In genomic region chr5:172216345-172216744, GRCh38 we compare ENCODE assay signal across 20 cellular contexts. TPM values are rescaled to one million over a fixed set of nuclear protein-coding genes. Genes with fewer than 3 reads are reported as not detected.
DNase-seq lines count a peak whose midpoint lies in the region; ATAC-seq, FAIRE-seq and TF ChIP-seq lines count a peak whose summit lies in the region.
"Had no signal": no experiment of that assay in that cellular context is flagged by ENCODE, and none has a peak within 500 bp of the region (broad histone marks: within the 10 kb centered on the region; RNA-seq: fewer than 3 reads in every experiment).

No MANE protein-coding gene starts in this region.

- no peaks in the 10 kb centered on the region for H3K9me3 ChIP-seq in hepatocyte (ENCODE audit: low read depth)
- H3K9me3 ChIP-seq in small intestine (ENCODE audit: control insufficient read depth, low read depth): no peaks in the 10 kb centered on the region
- H3K9me3 ChIP-seq: A549 had no signal

- no peak for TF ChIP-seq CTCF in hepatocyte (IDR thresholded peaks at IDR 0.05; ENCODE audit: poor library complexity)

- 95% methylated on average over 3 of the region's 3 CpGs for WGBS in hepatocyte (ENCODE audit: low lambda C conversion rate, missing lambda C conversion rate)
- WGBS in small intestine, 3 donors: 79 to 97% (median 94%) methylated on average over 3 of the region's 3 CpGs

- H3K27ac ChIP-seq in hepatocyte (no peak overlapping the region), small intestine (ENCODE audit: low read depth in 1 of 2, low read length in 1 of 2) (no peak overlapping the region)
- H3K27ac ChIP-seq: A549, BLaER1 had no signal

- CTCF ChIA-PET in HEK293T (lab: Yijun Ruan, JAX): no interaction called here

- ATAC-seq in HG03039 (IDR thresholded peaks at IDR 0.05; ENCODE audit: unreplicated experiment): no peak

- DNase-seq in HEK293T (ENCODE audit: extremely low spot score) (no peak), M059J (ENCODE audit: low read depth) (peak; percentile 21), iris pigment epithelial cell (ENCODE audit: low read depth) (peak; percentile 41), hepatocyte (ENCODE audit: low spot score) (no peak), NCI-H2081 (lab: John Stamatoyannopoulos, UW) (no peak), small intestine (no peak)
- DNase-seq: AML-193; Calu3; CD8-positive, alpha-beta memory T cell; DMS79; GDM1; HCEC 1CT; KG1 had no signal

- no peaks in the 10 kb centered on the region for H3K36me3 ChIP-seq in hepatocyte (replicated peaks; ENCODE audit: insufficient read depth, low read depth)
- H3K36me3 ChIP-seq in small intestine (ENCODE audit: control insufficient read depth in 2 of 2, insufficient read depth in 2 of 2, low read length in 2 of 2): peaks cover 4 to 7% of the 10 kb centered on the region in 2 donors

- H3K9me2 ChIP-seq in hepatocyte (replicated peaks; ENCODE audit: insufficient read depth): no peaks in the 10 kb centered on the region

- FAIRE-seq in small intestine (lab: Jason Lieb, UNC): no peak
- FAIRE-seq: A549, GM19239 had no signal

- POLR2A ChIA-PET in HEK293T (lab: Yijun Ruan, JAX): no interaction called here

- no peaks in the 10 kb centered on the region for H3K27me3 ChIP-seq in hepatocyte
- H3K27me3 ChIP-seq in small intestine (ENCODE audit: control insufficient read depth in 2 of 2, insufficient read depth in 2 of 2, low read length in 2 of 2): no peaks in the 10 kb centered on the region
- H3K27me3 ChIP-seq: BLaER1 had no signal

- no peak overlapping the region for H2AFZ ChIP-seq in hepatocyte

- H3K4me1 ChIP-seq in hepatocyte (ENCODE audit: insufficient read depth): no peaks in the 10 kb centered on the region
- H3K4me1 ChIP-seq in small intestine (ENCODE audit: control insufficient read depth in 2 of 2, insufficient read depth in 1 of 2, low read depth in 1 of 2, low read length in 1 of 2): no peaks in the 10 kb centered on the region
- H3K4me1 ChIP-seq: BLaER1 had no signal

- H4K20me1 ChIP-seq in hepatocyte (ENCODE audit: insufficient read depth, poor library complexity, severe bottlenecking): peaks cover 3% of the 10 kb centered on the region

- no peak overlapping the region for H3K4me3 ChIP-seq in hepatocyte
- H3K4me3 ChIP-seq in small intestine (ENCODE audit: low read depth in 1 of 2, low read length in 2 of 2): no peak overlapping the region
- H3K4me3 ChIP-seq: A549, BLaER1 had no signal

- no peak overlapping the region for H3K4me2 ChIP-seq in hepatocyte
- H3K4me2 ChIP-seq: A549, BLaER1 had no signal

- peaks cover 73% of the 10 kb centered on the region for H3K79me2 ChIP-seq in hepatocyte

TF ChIP-seq in HEK293T, 16 proteins besides CTCF, POLR2A, EP300 and RAD21:
- no peak for TF ChIP-seq FOXA1 (IDR thresholded peaks at IDR 0.05)
- TF ChIP-seq ZNF384 (IDR thresholded peaks at IDR 0.05): 0 out of 2 replicates have a peak, but pooled peaks have one; percentile 32

RNA-seq across cellular contexts. Expression of gene EFCAB9, which starts 22.4 kb away (rescaled TPM):
- not detected in 2 replicates for total RNA-seq in M059J (2014; rRNA removed; shearing (Covaris generic))
- not detected in 2 replicates for total RNA-seq in hepatocyte
- polyA plus RNA-seq in hepatocyte (not detected in 2 replicates), small intestine (not detected)
- total RNA-seq: Calu3; CD8-positive, alpha-beta memory T cell; H4; HT-29 had no signal
- polyA plus RNA-seq: A549; CD8-positive, alpha-beta memory T cell; IgD-negative memory B cell had no signal

RNA-seq across cellular contexts. Expression of gene STK10, which starts 28.3 kb away (rescaled TPM):
- 14.4 and 18.1 TPM in 2 replicates for total RNA-seq in M059J (2014; rRNA removed; shearing (Covaris generic))
- total RNA-seq in hepatocyte: 5.2 and 19.3 TPM in 2 replicates
- polyA plus RNA-seq in hepatocyte (11.3 and 18.0 TPM in 2 replicates), small intestine (10 to 100 TPM in 1 of 3 donors, 1 to 10 TPM in 2; 7.4 to 10.5 (median 8.9) TPM)

Comparison
In these comparisons a context has a peak if more than half of its experiments do, and no peak if none do; other contexts are left out.
1. DNase-seq: peak in M059J (single experiment) and iris pigment epithelial cell (single experiment); none in HEK293T (single experiment), hepatocyte (single experiment), NCI-H2081 (0 of 2) and small intestine (single experiment).